Comparison of ENCODE assay signal across 8 cellular contexts in the genomic region with DNA sequence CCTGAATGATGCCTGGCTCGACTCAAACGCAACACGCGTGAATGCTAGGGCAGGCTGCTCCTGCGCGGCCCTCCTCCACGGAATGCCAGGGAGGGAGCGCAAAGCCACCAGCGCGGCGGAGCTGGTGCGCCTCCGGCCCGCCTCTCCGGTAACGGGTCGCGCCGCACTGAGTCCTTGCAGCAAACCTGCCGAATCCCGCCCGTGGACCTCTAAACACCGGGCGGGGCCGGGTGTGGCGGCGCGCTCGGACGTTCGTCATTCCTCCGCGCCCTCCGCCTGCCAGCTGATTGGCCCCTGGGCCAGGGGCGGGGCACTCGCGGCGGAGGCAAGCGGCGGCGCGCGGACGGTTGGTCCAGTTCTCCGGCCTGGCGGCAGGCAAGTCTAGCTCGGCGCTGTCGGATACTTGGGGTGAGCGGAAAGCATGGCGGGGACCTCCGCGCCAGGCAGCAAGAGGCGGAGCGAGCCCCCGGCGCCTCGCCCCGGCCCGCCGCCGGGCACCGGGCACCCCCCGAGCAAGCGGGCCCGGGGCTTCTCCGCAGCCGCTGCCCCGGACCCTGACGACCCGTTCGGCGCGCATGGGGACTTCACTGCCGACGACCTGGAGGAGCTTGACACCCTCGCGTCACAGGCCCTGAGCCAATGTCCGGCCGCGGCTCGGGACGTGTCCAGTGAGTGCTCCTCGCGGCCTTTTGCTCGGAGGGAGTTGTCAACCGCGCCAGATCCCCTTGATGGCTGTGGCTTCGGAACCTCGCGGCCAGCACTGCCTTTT. TPM values are rescaled to one million over a fixed set of nuclear protein-coding genes. Genes with fewer than 3 reads are reported as not detected.
DNase-seq lines count a peak whose midpoint lies in the region; ATAC-seq and TF ChIP-seq lines count a peak whose summit lies in the region.

Gene ATRIP (plus strand): TSS at position 313 of the 769 bp plus-strand sequence. CDS start 109 bp downstream, at position 422.

- H3K27me3 Mint-ChIP-seq in activated naive CD4-positive, alpha-beta T cell treated with anti-CD3 and anti-CD28 coated beads, Interleukin-2, amount 10 ng/mL, durations not matched to agents 7 days and 5 days = no peaks in the 10 kb centered on the region

- H3K4me3 ChIP-seq in H7 (ENCODE audit: insufficient read depth, low read depth, low read length) (peak within 1 kb of the TSS; percentile 95), MG63 (peak within 1 kb of the TSS; percentile 74), SK-N-SH (ENCODE audit: low read depth in 2 of 2, low read length in 1 of 2) (peak within 1 kb of the TSS; percentile 77 to 97), gastroesophageal sphincter (peak within 1 kb of the TSS; percentile 69 to 94), suprapubic skin (peak within 1 kb of the TSS; percentile 91)

- CTCF ChIA-PET in SK-N-SH (lab: Yijun Ruan, JAX) = interaction anchor here (0.8 to 6.6 kb wide), 14 partner anchors 11 to 252 kb away, joined by 3 to 57 read pairs (median 4); partner anchors contain the start of gene CELSR3
- CTCF ChIA-PET in activated naive CD4-positive, alpha-beta T cell treated with anti-CD3 and anti-CD28 coated beads, Interleukin-2, amount 10 ng/mL, durations not matched to agents 7 days and 5 days (lab: Charles Lee) = interaction anchor here (0.8 to 4.5 kb wide), 7 partner anchors 10 to 112 kb away, joined by 3 to 47 read pairs (median 4); no protein-coding TSS in a partner anchor

- peaks cover 4% of the 10 kb centered on the region for H4K20me1 ChIP-seq in SK-N-SH (ENCODE audit: insufficient read depth)

- H3K9ac ChIP-seq in SK-N-SH = peak within 1 kb of the TSS; percentile 88

- TF ChIP-seq EP300 in SK-N-SH (IDR thresholded peaks at IDR 0.05; ENCODE audit: borderline replicate concordance in 1 of 2, low read depth in 1 of 2, low read length in 1 of 2) (no peak), gastroesophageal sphincter (IDR thresholded peaks at IDR 0.05) (no peak), suprapubic skin (IDR thresholded peaks at IDR 0.05) (no peak)

- peaks cover 56% of the 10 kb centered on the region for H3K79me2 ChIP-seq in SK-N-SH (ENCODE audit: insufficient read depth)

- peak within 1 kb of the TSS; percentile 78 for H3K4me2 ChIP-seq in SK-N-SH

- peaks cover 31% of the 10 kb centered on the region for H3F3A ChIP-seq in SK-N-SH (replicated peaks; ENCODE audit: insufficient read depth)

- H3K27ac ChIP-seq in SK-N-SH (ENCODE audit: low read depth in 2 of 2, low read length in 1 of 2) = peak within 1 kb of the TSS; percentile 68 to 74
- H3K27ac ChIP-seq in gastroesophageal sphincter = peak within 1 kb of the TSS; percentile 75 to 99 (median 96)
- peak within 1 kb of the TSS; percentile 85 for H3K27ac ChIP-seq in suprapubic skin

- H3K9me3 ChIP-seq in MG63 (no peaks in the 10 kb centered on the region), SK-N-SH (no peaks in the 10 kb centered on the region), gastroesophageal sphincter (no peaks in the 10 kb centered on the region), suprapubic skin (no peaks in the 10 kb centered on the region)

- peak; percentile 99 for ATAC-seq in gastroesophageal sphincter

- peak; percentile 77 for DNase-seq in GDM1 (lab: John Stamatoyannopoulos, UW)
- DNase-seq in H7 = peak; percentile 99
- peak; percentile 86 for DNase-seq in MG63
- peak; percentile 98 for DNase-seq in SK-N-SH
- DNase-seq in activated naive CD4-positive, alpha-beta T cell treated with anti-CD3 and anti-CD28 coated beads, Interleukin-2, amount 10 ng/mL, durations not matched to agents 7 days and 5 days = peak; percentile 92
- peak; percentile 88 for DNase-seq in occipital lobe (lab: John Stamatoyannopoulos, UW)
- DNase-seq in suprapubic skin (ENCODE audit: low spot score in 2 of 2) = peak; percentile 94 to 96

- TF ChIP-seq CTCF in SK-N-SH (IDR thresholded peaks at IDR 0.05) = no peak
- peak in 1 of 4 experiments; percentile 47 for TF ChIP-seq CTCF in gastroesophageal sphincter (IDR thresholded peaks at IDR 0.05)
- no peak for TF ChIP-seq CTCF in suprapubic skin (IDR thresholded peaks at IDR 0.05)

- peaks cover 51% of the 10 kb centered on the region for H3K4me1 Mint-ChIP-seq in activated naive CD4-positive, alpha-beta T cell treated with anti-CD3 and anti-CD28 coated beads, Interleukin-2, amount 10 ng/mL, durations not matched to agents 7 days and 5 days

- POLR2A ChIA-PET in SK-N-SH (lab: Yijun Ruan, JAX) = interaction anchor here (0.5 to 2.1 kb wide), 14 partner anchors 10 to 681 kb away, joined by 3 to 7 read pairs (median 4); partner anchors contain the start of genes CDC25A, PFKFB4 and ZNF589

- no peaks in the 10 kb centered on the region for H3K9me3 Mint-ChIP-seq in activated naive CD4-positive, alpha-beta T cell treated with anti-CD3 and anti-CD28 coated beads, Interleukin-2, amount 10 ng/mL, durations not matched to agents 7 days and 5 days

- TF ChIP-seq POLR2A in gastroesophageal sphincter (IDR thresholded peaks at IDR 0.05) (peak; percentile 97), suprapubic skin (IDR thresholded peaks at IDR 0.05) (peak in 1 of 2 donors; percentile 80)

- H3K9me2 ChIP-seq in SK-N-SH = no peaks in the 10 kb centered on the region

- H3K36me3 ChIP-seq in H7 (replicated peaks; ENCODE audit: control insufficient read depth, insufficient read depth, low read length) (peaks cover 10% of the 10 kb centered on the region), MG63 (peaks cover 21% of the 10 kb centered on the region), SK-N-SH (replicated peaks in 1 of 2; ENCODE audit: control insufficient read depth in 1 of 2, insufficient read depth in 2 of 2, low read length in 1 of 2) (peaks cover 19 to 29% of the 10 kb centered on the region in 2 experiments), gastroesophageal sphincter (peaks cover 0 to 45% of the 10 kb centered on the region in 2 donors), suprapubic skin (peaks cover 27% of the 10 kb centered on the region)

- H2AFZ ChIP-seq in SK-N-SH (ENCODE audit: low read depth) = peak within 1 kb of the TSS; percentile 85

- no peak for TF ChIP-seq RAD21 in SK-N-SH (IDR thresholded peaks at IDR 0.05; ENCODE audit: low read length)

- peak within 1 kb of the TSS; percentile 89 for H3K27ac Mint-ChIP-seq in activated naive CD4-positive, alpha-beta T cell treated with anti-CD3 and anti-CD28 coated beads, Interleukin-2, amount 10 ng/mL, durations not matched to agents 7 days and 5 days

- peaks cover 44% of the 10 kb centered on the region for H3K36me3 Mint-ChIP-seq in activated naive CD4-positive, alpha-beta T cell treated with anti-CD3 and anti-CD28 coated beads, Interleukin-2, amount 10 ng/mL, durations not matched to agents 7 days and 5 days

- H3K4me1 ChIP-seq in SK-N-SH (ENCODE audit: control insufficient read depth in 1 of 2, insufficient read depth in 2 of 2, low read depth in 1 of 2, low read length in 1 of 2) (peaks cover 5 to 18% of the 10 kb centered on the region in 2 experiments), gastroesophageal sphincter (peaks cover 0 to 48% (median 19%) of the 10 kb centered on the region in 3 donors), suprapubic skin (peaks cover 29% of the 10 kb centered on the region)

- H3K27me3 ChIP-seq in H7 (ENCODE audit: control insufficient read depth, insufficient read depth, low read length) (no peaks in the 10 kb centered on the region), MG63 (no peaks in the 10 kb centered on the region), SK-N-SH (ENCODE audit: insufficient read depth) (no peaks in the 10 kb centered on the region), gastroesophageal sphincter (no peaks in the 10 kb centered on the region), suprapubic skin (no peaks in the 10 kb centered on the region)

- peak within 1 kb of the TSS; percentile 88 for H3K4me3 Mint-ChIP-seq in activated naive CD4-positive, alpha-beta T cell treated with anti-CD3 and anti-CD28 coated beads, Interleukin-2, amount 10 ng/mL, durations not matched to agents 7 days and 5 days

- WGBS in SK-N-SH (ENCODE audit: low lambda C conversion rate) = under 1% methylated on average over 31 of the region's 91 CpGs
- 0% methylated on average over 1 of the region's 91 CpGs; no CpG with 5 or more reads in 1 of the 2 donors for WGBS in gastroesophageal sphincter (ENCODE audit: low coverage in 1 of 2), 2 donors
- 1% methylated on average over 28 of the region's 91 CpGs for WGBS in suprapubic skin

TF ChIP-seq in SK-N-SH, 30 proteins besides CTCF, POLR2A, EP300 and RAD21 (continues in another document):
- TF ChIP-seq NRF1 (IDR thresholded peaks at IDR 0.05; ENCODE audit: low read depth, low read length) (no peak), GABPA (IDR thresholded peaks at IDR 0.05; ENCODE audit: low read depth) (peak; percentile 70), MEF2A (IDR thresholded peaks at IDR 0.05; ENCODE audit: borderline replicate concordance, low read depth) (no peak), SMC3 (IDR thresholded peaks at IDR 0.05; ENCODE audit: low read depth, low read length) (no peak), FOXM1 (IDR thresholded peaks at IDR 0.05; ENCODE audit: low read depth) (no peak)

RNA-seq across cellular contexts. Expression of gene ATRIP, which starts in this region (rescaled TPM):
- total RNA-seq in H7 (2014; rRNA removed; shearing (Covaris generic)) = 13.4 and 18.5 TPM in 2 replicates
- 6.8 and 25.3 TPM in 2 replicates for total RNA-seq in MG63 (2014; rRNA removed; shearing (Covaris generic); ENCODE audit: low replicate concordance)
- 5.6 and 6.5 TPM in 2 replicates for polyA plus RNA-seq in SK-N-SH (2012; rRNA removed)
- polyA plus RNA-seq in SK-N-SH (2012; cell fraction: cytosol; rRNA removed) = 4.0 and 4.3 TPM in 2 replicates
- 12.5 and 14.9 TPM in 2 replicates for polyA plus RNA-seq in SK-N-SH (2012; cell fraction: nucleus; rRNA removed)
- total RNA-seq in gastroesophageal sphincter (1 to 10 TPM; 3.0 to 6.8 (median 5.2) TPM), occipital lobe (5.9 TPM), suprapubic skin (10 to 100 TPM in 2 of 4 donors, 1 to 10 TPM in 2; 8.7 to 12.7 (median 10.2) TPM)

Comparison
In these comparisons a context has a peak if more than half of its experiments do, and no peak if none do; other contexts are left out.
1. Peak in every context shown above with its lines: DNase-seq, ATAC-seq, H3K4me3 ChIP-seq and H3K27ac ChIP-seq.